In genomic region chr14:100078997-100079561, GRCh38 we compare ENCODE assay signal across 8 cellular contexts. TPM values are rescaled to one million over a fixed set of nuclear protein-coding genes. Genes with fewer than 3 reads are reported as not detected.
DNase-seq lines count a peak whose midpoint lies in the region; ATAC-seq and TF ChIP-seq lines count a peak whose summit lies in the region.

No MANE protein-coding gene starts in this region.

- H3K4me3 ChIP-seq in A673 (ENCODE audit: low read depth, low read length, poor library complexity, severe bottlenecking) (no peak overlapping the region), MG63 (no peak overlapping the region), skeletal muscle tissue (ENCODE audit: low read length in 3 of 3) (no peak overlapping the region), tibial artery (no peak overlapping the region)

- H3K9ac ChIP-seq in skeletal muscle tissue (ENCODE audit: low read depth in 1 of 3, low read length in 3 of 3): peak overlapping the region in 2 of 3 donors; percentile 45

- peaks cover 18% of the 10 kb centered on the region for H3K4me1 ChIP-seq in A673 (ENCODE audit: insufficient read depth, low read length, poor library complexity, severe bottlenecking)
- H3K4me1 ChIP-seq in skeletal muscle tissue (ENCODE audit: control insufficient read depth in 3 of 3, insufficient read depth in 3 of 3, low read length in 3 of 3): peaks cover 18 to 36% (median 22%) of the 10 kb centered on the region in 3 donors
- H3K4me1 ChIP-seq in tibial artery: peaks cover 0 to 24% (median 4%) of the 10 kb centered on the region in 4 donors

- CTCF ChIA-PET in A673 (lab: Charles Lee): interaction anchor here (0.6 to 1.6 kb wide), 3 partner anchors 26 to 29 kb away, joined by 3 to 9 read pairs (median 6); no protein-coding TSS in a partner anchor

- peak; percentile 87 for DNase-seq in A673 (ENCODE audit: low spot score)
- peak; percentile 59 for DNase-seq in MG63
- DNase-seq in activated CD4-positive, alpha-beta T cell treated with anti-CD3 and anti-CD28 coated beads, Interleukin-2, amount 50 U/mL, for 48 hours: peak; percentile 68 to 76
- peak; percentile 86 for DNase-seq in effector CD4-positive, alpha-beta T cell
- DNase-seq in tibial artery: no peak
- no peak for DNase-seq in NCI-H2227 treated with DMSO at 0.1 percent for 48 hours (lab: John Stamatoyannopoulos, UW)

- POLR2A ChIA-PET in A673 (lab: Charles Lee; ENCODE audit: low non-redundant PET): interaction anchor here (0.7 kb wide), 1 partner anchor 144 kb away, joined by 3 read pairs; no protein-coding TSS in a partner anchor

- intact Hi-C loops in A673 (cut with micrococcal nuclease; ENCODE audit: unreplicated experiment): no loop called here
- intact Hi-C loops in tibial artery (cut with DNase I; ENCODE audit: low total_unique reads): no loop called here

- no peaks in the 10 kb centered on the region for H3K36me3 ChIP-seq in A673 (ENCODE audit: insufficient read depth, low read length, poor library complexity, severe bottlenecking)
- H3K36me3 ChIP-seq in MG63: no peaks in the 10 kb centered on the region
- H3K36me3 ChIP-seq in skeletal muscle tissue (ENCODE audit: control insufficient read depth in 3 of 3, insufficient read depth in 3 of 3, low read length in 3 of 3): no peaks in the 10 kb centered on the region
- H3K36me3 ChIP-seq in tibial artery: no peaks in the 10 kb centered on the region

- H3K27me3 ChIP-seq in A673 (replicated peaks; ENCODE audit: insufficient read depth, low read depth, low read length, poor library complexity) (no peaks in the 10 kb centered on the region), MG63 (no peaks in the 10 kb centered on the region), skeletal muscle tissue (ENCODE audit: control insufficient read depth in 3 of 3, insufficient read depth in 3 of 3, low read length in 3 of 3) (no peaks in the 10 kb centered on the region), tibial artery (no peaks in the 10 kb centered on the region)

- TF ChIP-seq CTCF in A673 (conservative IDR thresholded peaks at IDR 0.05; ENCODE audit: low read depth, low read length): no peak; the same call in 1 of the 2 replicates
- TF ChIP-seq CTCF in tibial artery (IDR thresholded peaks at IDR 0.05): no peak

- peak; percentile 53 for ATAC-seq in GM21367 (IDR thresholded peaks at IDR 0.05; ENCODE audit: unreplicated experiment)

- H3K27ac ChIP-seq in A673 (ENCODE audit: low read depth, low read length, poor library complexity, severe bottlenecking) (peak overlapping the region; percentile 67), skeletal muscle tissue (ENCODE audit: low read depth, low read length) (peak overlapping the region; percentile 8), tibial artery (peak overlapping the region in 1 of 2 donors; percentile 15)

- H3K9me3 ChIP-seq in A673 (ENCODE audit: low read depth, low read length, poor library complexity, severe bottlenecking) (no peaks in the 10 kb centered on the region), MG63 (no peaks in the 10 kb centered on the region), skeletal muscle tissue (ENCODE audit: control insufficient read depth in 3 of 3, low read length in 3 of 3) (no peaks in the 10 kb centered on the region), tibial artery (no peaks in the 10 kb centered on the region)

- BruUV-seq in A673 (replicated peaks; lab: Mats Ljungman, UMichigan): no TSS peak

RNA-seq across cellular contexts. Expression of gene EVL, which starts 13.9 kb away (rescaled TPM):
- total RNA-seq in A673 (2021) (82.9 and 112 TPM in 2 replicates), skeletal muscle tissue (21.9 TPM)
- total RNA-seq in MG63 (2014; rRNA removed; shearing (Covaris generic); ENCODE audit: low replicate concordance): 17.3 and 17.9 TPM in 2 replicates

Comparison
In these comparisons a context has a peak if more than half of its experiments do, and no peak if none do; other contexts are left out.
1. DNase-seq: peak in A673 (single experiment), MG63 (single experiment), activated CD4-positive, alpha-beta T cell treated with anti-CD3 and anti-CD28 coated beads, Interleukin-2, amount 50 U/mL, for 48 hours (2 of 2) and effector CD4-positive, alpha-beta T cell (single experiment); none in tibial artery (0 of 2) and NCI-H2227 treated with DMSO at 0.1 percent for 48 hours (single experiment).